Comparison of ENCODE assay signal across 2 cellular contexts in the genomic region with DNA sequence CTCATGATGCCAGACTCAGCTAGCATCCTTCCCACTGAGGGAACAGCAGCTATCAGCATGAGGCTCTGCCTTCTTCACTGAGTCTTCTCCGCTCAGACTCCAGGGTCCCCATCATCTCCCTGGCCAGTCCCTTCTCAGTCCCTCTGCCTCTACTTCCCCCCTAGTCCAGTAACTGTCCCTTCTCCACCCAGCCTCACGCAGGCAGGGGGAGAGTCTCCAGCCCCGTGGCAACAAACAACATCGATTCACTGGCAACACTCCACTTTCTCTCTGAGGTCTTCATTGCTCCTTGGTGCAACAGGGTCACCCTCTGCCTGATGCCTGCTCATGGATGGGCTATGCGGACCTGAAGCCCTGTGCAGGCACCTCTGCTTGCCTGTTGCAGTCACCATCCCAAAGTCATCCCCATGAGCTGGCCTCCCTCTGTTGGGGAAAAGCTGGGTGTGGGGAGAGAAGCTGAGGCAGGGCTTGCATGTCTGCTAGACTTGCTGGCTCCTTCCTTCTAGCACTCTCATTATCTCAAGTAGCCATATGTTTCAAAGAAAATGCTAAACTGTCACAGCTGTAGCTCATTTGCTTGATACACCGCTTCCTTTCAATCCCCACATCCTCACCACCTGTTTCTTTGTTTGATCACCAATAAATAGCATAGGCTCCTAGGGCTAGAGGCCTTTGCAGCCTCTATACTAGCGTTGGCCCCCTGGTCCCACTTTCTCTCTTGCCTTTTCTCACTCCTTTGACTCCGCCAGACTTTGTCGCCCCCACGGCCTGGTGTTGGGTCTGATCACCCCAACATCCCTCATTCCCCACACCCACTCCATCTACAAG.
TF ChIP-seq lines count a peak whose summit lies in the region.

No MANE protein-coding gene starts in this region.

TF ChIP-seq in K562, 482 proteins besides CTCF, POLR2A, EP300 and RAD21:
- TF ChIP-seq, protein P1, sequence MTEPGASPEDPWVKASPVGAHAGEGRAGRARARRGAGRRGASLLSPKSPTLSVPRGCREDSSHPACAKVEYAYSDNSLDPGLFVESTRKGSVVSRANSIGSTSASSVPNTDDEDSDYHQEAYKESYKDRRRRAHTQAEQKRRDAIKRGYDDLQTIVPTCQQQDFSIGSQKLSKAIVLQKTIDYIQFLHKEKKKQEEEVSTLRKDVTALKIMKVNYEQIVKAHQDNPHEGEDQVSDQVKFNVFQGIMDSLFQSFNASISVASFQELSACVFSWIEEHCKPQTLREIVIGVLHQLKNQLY (CRISPR knock-in tag; conservative IDR thresholded peaks at IDR 0.05), result peak in 1 of 2 experiments; percentile 92; a peak in 2 of 4 replicates
- TF ChIP-seq ZBTB1 (CRISPR knock-in tag; IDR thresholded peaks at IDR 0.05; ENCODE audit: borderline replicate concordance, low read depth) (no peak), PHTF2 (CRISPR knock-in tag; IDR thresholded peaks at IDR 0.05) (no peak)
- TF ChIP-seq, protein P2, sequence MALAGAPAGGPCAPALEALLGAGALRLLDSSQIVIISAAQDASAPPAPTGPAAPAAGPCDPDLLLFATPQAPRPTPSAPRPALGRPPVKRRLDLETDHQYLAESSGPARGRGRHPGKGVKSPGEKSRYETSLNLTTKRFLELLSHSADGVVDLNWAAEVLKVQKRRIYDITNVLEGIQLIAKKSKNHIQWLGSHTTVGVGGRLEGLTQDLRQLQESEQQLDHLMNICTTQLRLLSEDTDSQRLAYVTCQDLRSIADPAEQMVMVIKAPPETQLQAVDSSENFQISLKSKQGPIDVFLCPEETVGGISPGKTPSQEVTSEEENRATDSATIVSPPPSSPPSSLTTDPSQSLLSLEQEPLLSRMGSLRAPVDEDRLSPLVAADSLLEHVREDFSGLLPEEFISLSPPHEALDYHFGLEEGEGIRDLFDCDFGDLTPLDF (CRISPR knock-in tag; IDR thresholded peaks at IDR 0.05), result peak; percentile 88
- TF ChIP-seq, protein P3, sequence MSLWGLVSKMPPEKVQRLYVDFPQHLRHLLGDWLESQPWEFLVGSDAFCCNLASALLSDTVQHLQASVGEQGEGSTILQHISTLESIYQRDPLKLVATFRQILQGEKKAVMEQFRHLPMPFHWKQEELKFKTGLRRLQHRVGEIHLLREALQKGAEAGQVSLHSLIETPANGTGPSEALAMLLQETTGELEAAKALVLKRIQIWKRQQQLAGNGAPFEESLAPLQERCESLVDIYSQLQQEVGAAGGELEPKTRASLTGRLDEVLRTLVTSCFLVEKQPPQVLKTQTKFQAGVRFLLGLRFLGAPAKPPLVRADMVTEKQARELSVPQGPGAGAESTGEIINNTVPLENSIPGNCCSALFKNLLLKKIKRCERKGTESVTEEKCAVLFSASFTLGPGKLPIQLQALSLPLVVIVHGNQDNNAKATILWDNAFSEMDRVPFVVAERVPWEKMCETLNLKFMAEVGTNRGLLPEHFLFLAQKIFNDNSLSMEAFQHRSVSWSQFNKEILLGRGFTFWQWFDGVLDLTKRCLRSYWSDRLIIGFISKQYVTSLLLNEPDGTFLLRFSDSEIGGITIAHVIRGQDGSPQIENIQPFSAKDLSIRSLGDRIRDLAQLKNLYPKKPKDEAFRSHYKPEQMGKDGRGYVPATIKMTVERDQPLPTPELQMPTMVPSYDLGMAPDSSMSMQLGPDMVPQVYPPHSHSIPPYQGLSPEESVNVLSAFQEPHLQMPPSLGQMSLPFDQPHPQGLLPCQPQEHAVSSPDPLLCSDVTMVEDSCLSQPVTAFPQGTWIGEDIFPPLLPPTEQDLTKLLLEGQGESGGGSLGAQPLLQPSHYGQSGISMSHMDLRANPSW (CRISPR knock-in tag; IDR thresholded peaks at IDR 0.05), result peak; percentile 82
- TF ChIP-seq, protein P4, sequence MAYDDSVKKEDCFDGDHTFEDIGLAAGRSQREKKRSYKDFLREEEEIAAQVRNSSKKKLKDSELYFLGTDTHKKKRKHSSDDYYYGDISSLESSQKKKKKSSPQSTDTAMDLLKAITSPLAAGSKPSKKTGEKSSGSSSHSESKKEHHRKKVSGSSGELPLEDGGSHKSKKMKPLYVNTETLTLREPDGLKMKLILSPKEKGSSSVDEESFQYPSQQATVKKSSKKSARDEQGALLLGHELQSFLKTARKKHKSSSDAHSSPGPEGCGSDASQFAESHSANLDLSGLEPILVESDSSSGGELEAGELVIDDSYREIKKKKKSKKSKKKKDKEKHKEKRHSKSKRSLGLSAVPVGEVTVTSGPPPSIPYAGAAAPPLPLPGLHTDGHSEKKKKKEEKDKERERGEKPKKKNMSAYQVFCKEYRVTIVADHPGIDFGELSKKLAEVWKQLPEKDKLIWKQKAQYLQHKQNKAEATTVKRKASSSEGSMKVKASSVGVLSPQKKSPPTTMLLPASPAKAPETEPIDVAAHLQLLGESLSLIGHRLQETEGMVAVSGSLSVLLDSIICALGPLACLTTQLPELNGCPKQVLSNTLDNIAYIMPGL (CRISPR knock-in tag; IDR thresholded peaks at IDR 0.05), result peak; percentile 34; the same call in 1 of the 2 replicates
- TF ChIP-seq, protein P5, sequence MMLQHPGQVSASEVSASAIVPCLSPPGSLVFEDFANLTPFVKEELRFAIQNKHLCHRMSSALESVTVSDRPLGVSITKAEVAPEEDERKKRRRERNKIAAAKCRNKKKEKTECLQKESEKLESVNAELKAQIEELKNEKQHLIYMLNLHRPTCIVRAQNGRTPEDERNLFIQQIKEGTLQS (IDR thresholded peaks at IDR 0.05), result no peak
- TF ChIP-seq, protein P5 (CRISPR knock-in tag; conservative IDR thresholded peaks at IDR 0.05), result peak; percentile 89

TF ChIP-seq in GM12891, 5 proteins besides CTCF, POLR2A, EP300 and RAD21:
- no peak for TF ChIP-seq PAX5 (IDR thresholded peaks at IDR 0.05; ENCODE audit: insufficient read depth, low read length, severe bottlenecking)
- no peak for TF ChIP-seq POLR2AphosphoS5 (IDR thresholded peaks at IDR 0.05; ENCODE audit: low read depth, low read length)
- TF ChIP-seq POU2F2 (IDR thresholded peaks at IDR 0.05; ENCODE audit: low read depth, low read length), result no peak
- TF ChIP-seq TAF1 (IDR thresholded peaks at IDR 0.05; ENCODE audit: low read depth, low read length), result no peak
- no peak for TF ChIP-seq SPI1 (IDR thresholded peaks at IDR 0.05; ENCODE audit: low read depth, low read length)
